14 cellular contexts compared by ENCODE assay signal in genomic region chr11:107561688-107562087, GRCh38. TPM values are rescaled to one million over a fixed set of nuclear protein-coding genes. Genes with fewer than 3 reads are reported as not detected.
DNase-seq lines count a peak whose midpoint lies in the region; ATAC-seq and TF ChIP-seq lines count a peak whose summit lies in the region.
"Had no signal": no experiment of that assay in that cellular context is flagged by ENCODE, and none has a peak within 500 bp of the region (broad histone marks: within the 10 kb centered on the region; RNA-seq: fewer than 3 reads in every experiment).

No MANE protein-coding gene starts in this region.

- in situ Hi-C loops in ACHN (cut with HindIII; ENCODE audit: low pct_ligation_motif_present, low pct_unique_long_range_greater_than_20kb, low sequenced_read_pairs), result no loop called here

- H3K4me1 ChIP-seq in esophagus squamous epithelium, result peaks cover 19 to 48% (median 25%) of the 10 kb centered on the region in 3 donors

- ATAC-seq in HG02798 (IDR thresholded peaks at IDR 0.05; ENCODE audit: poor library complexity, unreplicated experiment), result no peak

- H3K36me3 ChIP-seq in esophagus squamous epithelium, result peaks cover 0 to 25% (median 0%) of the 10 kb centered on the region in 3 donors

- no peaks in the 10 kb centered on the region for H3K27me3 ChIP-seq in esophagus squamous epithelium

- H3K9me3 ChIP-seq in esophagus squamous epithelium, result no peaks in the 10 kb centered on the region

- CTCF ChIA-PET in RWPE1 (lab: Yijun Ruan, JAX), result interaction anchor here (2.3 kb wide), 1 partner anchor 13 kb away, joined by 7 read pairs; no protein-coding TSS in a partner anchor

- peak; percentile 48 for DNase-seq in A172 (ENCODE audit: low spot score)
- DNase-seq in EH (ENCODE audit: low read depth), result peak; percentile 78
- DNase-seq in RWPE1 (ENCODE audit: low spot score), result no peak
- DNase-seq in esophagus squamous epithelium (lab: John Stamatoyannopoulos, UW), result no peak
- DNase-seq in NCI-H510A (lab: John Stamatoyannopoulos, UW), result no peak
- no peak for DNase-seq in ACHN
- DNase-seq in stimulated activated CD8-positive, alpha-beta memory T cell treated with anti-CD3 and anti-CD28 coated beads, Interleukin-4, amount 100 ng/mL, for 48 hours, result no peak
- DNase-seq: effector CD8-positive, alpha-beta T cell; NCI-H1092; NCI-H748 treated with DMSO at 0.1 percent for 48 hours; occipital lobe had no signal

- no peak for TF ChIP-seq CTCF in RWPE1 (conservative IDR thresholded peaks at IDR 0.05; ENCODE audit: low read depth)
- TF ChIP-seq CTCF in esophagus squamous epithelium (IDR thresholded peaks at IDR 0.05), result no peak

- H3K27ac ChIP-seq in RWPE1 (0 out of 2 replicates have a peak overlapping the region, but pooled peaks have one; percentile 40), esophagus squamous epithelium (peak overlapping the region in 3 of 4 donors; percentile 67 to 76 (median 68))
- H3K27ac ChIP-seq: C4-2B, HL-60 had no signal

- no peak for TF ChIP-seq POLR2A in esophagus squamous epithelium (IDR thresholded peaks at IDR 0.05)

- POLR2A ChIA-PET in RWPE1 (lab: Yijun Ruan, JAX; ENCODE audit: low non-redundant PET), result no interaction called here

- no peak overlapping the region for H3K4me3 ChIP-seq in esophagus squamous epithelium

- intact Hi-C loops in esophagus squamous epithelium (cut with DNase I), result loop anchor here (10.0 kb wide), 1 partner anchor 123 kb away; no protein-coding TSS in a partner anchor

RNA-seq across cellular contexts. Expression of gene ALKBH8, which starts 3.8 kb away (rescaled TPM):
- 5.8 and 7.3 TPM in 2 replicates for total RNA-seq in A172 (2014; rRNA removed; shearing (Covaris generic))
- total RNA-seq in esophagus squamous epithelium, result 1 to 10 TPM; 2.3 to 9.3 (median 6.9) TPM

RNA-seq across cellular contexts. Expression of gene ELMOD1, which starts 29.3 kb away (rescaled TPM):
- 0.05 TPM in 1 of 2 replicates, not detected in the other for total RNA-seq in A172 (2014; rRNA removed; shearing (Covaris generic))
- total RNA-seq in esophagus squamous epithelium, result not detected

Comparison
In these comparisons a context has a peak if more than half of its experiments do, and no peak if none do; other contexts are left out.
1. DNase-seq: peak in A172 (single experiment) and EH (single experiment); none in RWPE1 (single experiment), esophagus squamous epithelium (single experiment), NCI-H510A (single experiment), ACHN (single experiment) and stimulated activated CD8-positive, alpha-beta memory T cell treated with anti-CD3 and anti-CD28 coated beads, Interleukin-4, amount 100 ng/mL, for 48 hours (single experiment).